Comparison of ENCODE assay signal across 1 cellular context in the genomic region with DNA sequence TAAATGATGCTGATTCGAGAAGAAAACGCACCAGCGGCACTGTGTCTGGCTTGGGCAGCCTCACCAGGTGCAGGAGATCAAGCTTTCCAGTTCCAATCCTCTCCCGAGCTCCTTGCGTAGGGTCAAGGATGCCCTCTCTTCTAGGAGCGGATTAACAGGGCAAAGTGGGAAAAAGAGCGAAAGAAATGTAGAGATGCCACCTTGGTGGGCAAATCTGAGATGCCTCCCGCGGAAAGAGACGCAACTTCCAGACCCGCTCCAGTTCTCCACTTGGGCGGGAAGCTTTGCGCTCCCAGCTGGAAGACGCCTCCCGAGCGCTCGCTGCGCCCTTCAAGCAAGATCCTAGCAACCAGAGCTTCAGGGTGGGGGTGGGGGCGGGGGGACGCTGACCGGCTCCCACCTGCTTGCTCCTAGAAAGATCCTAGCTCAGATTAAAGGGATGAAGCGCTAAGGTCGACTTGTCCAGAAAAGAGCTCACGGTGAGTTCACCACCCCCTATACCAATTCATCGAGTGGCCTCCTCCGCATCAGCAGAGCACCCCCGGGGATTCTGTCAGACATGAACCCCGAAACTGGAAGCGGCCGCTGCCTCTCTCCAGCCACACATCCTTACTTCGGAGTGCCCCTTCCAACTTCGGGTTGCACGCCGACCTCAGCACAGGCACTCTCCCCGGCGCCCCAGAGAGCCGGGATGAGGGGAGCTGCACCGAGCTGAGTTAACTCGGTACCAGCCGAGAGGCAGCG.
TF ChIP-seq lines count a peak whose summit lies in the region.

No MANE protein-coding gene starts in this region.

TF ChIP-seq in HepG2, 621 proteins besides CTCF, POLR2A, EP300 and RAD21:
- TF ChIP-seq, protein P1, sequence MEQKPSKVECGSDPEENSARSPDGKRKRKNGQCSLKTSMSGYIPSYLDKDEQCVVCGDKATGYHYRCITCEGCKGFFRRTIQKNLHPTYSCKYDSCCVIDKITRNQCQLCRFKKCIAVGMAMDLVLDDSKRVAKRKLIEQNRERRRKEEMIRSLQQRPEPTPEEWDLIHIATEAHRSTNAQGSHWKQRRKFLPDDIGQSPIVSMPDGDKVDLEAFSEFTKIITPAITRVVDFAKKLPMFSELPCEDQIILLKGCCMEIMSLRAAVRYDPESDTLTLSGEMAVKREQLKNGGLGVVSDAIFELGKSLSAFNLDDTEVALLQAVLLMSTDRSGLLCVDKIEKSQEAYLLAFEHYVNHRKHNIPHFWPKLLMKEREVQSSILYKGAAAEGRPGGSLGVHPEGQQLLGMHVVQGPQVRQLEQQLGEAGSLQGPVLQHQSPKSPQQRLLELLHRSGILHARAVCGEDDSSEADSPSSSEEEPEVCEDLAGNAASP (CRISPR knock-in tag; IDR thresholded peaks at IDR 0.05; ENCODE audit: borderline replicate concordance), result no peak
- 0 out of 2 replicates have a peak, but pooled peaks have one; percentile 30 for TF ChIP-seq ZNF605 (CRISPR knock-in tag; IDR thresholded peaks at IDR 0.05)
- no peak for TF ChIP-seq ZBTB7A (CRISPR knock-in tag; IDR thresholded peaks at IDR 0.05)
- TF ChIP-seq, protein P2, sequence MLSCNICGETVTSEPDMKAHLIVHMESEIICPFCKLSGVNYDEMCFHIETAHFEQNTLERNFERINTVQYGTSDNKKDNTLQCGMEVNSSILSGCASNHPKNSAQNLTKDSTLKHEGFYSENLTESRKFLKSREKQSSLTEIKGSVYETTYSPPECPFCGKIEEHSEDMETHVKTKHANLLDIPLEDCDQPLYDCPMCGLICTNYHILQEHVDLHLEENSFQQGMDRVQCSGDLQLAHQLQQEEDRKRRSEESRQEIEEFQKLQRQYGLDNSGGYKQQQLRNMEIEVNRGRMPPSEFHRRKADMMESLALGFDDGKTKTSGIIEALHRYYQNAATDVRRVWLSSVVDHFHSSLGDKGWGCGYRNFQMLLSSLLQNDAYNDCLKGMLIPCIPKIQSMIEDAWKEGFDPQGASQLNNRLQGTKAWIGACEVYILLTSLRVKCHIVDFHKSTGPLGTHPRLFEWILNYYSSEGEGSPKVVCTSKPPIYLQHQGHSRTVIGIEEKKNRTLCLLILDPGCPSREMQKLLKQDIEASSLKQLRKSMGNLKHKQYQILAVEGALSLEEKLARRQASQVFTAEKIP (CRISPR knock-in tag; IDR thresholded peaks at IDR 0.05; ENCODE audit: borderline replicate concordance), result no peak
- TF ChIP-seq, protein P3, sequence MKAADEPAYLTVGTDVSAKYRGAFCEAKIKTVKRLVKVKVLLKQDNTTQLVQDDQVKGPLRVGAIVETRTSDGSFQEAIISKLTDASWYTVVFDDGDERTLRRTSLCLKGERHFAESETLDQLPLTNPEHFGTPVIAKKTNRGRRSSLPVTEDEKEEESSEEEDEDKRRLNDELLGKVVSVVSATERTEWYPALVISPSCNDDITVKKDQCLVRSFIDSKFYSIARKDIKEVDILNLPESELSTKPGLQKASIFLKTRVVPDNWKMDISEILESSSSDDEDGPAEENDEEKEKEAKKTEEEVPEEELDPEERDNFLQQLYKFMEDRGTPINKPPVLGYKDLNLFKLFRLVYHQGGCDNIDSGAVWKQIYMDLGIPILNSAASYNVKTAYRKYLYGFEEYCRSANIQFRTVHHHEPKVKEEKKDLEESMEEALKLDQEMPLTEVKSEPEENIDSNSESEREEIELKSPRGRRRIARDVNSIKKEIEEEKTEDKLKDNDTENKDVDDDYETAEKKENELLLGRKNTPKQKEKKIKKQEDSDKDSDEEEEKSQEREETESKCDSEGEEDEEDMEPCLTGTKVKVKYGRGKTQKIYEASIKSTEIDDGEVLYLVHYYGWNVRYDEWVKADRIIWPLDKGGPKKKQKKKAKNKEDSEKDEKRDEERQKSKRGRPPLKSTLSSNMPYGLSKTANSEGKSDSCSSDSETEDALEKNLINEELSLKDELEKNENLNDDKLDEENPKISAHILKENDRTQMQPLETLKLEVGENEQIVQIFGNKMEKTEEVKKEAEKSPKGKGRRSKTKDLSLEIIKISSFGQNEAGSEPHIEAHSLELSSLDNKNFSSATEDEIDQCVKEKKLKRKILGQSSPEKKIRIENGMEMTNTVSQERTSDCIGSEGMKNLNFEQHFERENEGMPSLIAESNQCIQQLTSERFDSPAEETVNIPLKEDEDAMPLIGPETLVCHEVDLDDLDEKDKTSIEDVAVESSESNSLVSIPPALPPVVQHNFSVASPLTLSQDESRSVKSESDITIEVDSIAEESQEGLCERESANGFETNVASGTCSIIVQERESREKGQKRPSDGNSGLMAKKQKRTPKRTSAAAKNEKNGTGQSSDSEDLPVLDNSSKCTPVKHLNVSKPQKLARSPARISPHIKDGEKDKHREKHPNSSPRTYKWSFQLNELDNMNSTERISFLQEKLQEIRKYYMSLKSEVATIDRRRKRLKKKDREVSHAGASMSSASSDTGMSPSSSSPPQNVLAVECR (CRISPR knock-in tag; IDR thresholded peaks at IDR 0.05; ENCODE audit: borderline replicate concordance), result no peak
- 0 out of 2 replicates have a peak, but pooled peaks have one; percentile 11 for TF ChIP-seq ZNF274 (CRISPR knock-in tag; IDR thresholded peaks at IDR 0.05)
- TF ChIP-seq KDM4B (CRISPR knock-in tag; IDR thresholded peaks at IDR 0.05), result no peak
TF ChIP-seq in HepG2: peak in this region for 2.
